In genomic region chr15:101078669-101079323, GRCh38 we compare ENCODE assay signal across 19 cellular contexts.
"Had no signal": no experiment of that assay in that cellular context is flagged by ENCODE, and none has a peak within 500 bp of the region (broad histone marks: within the 10 kb centered on the region; RNA-seq: fewer than 3 reads in every experiment).

No MANE protein-coding gene starts in this region.

- DNase-seq: activated CD4-positive, alpha-beta T cell treated with anti-CD3 and anti-CD28 coated beads, Interleukin-2, amount 10 ng/mL, durations not matched to agents 7 days and 5 days; activated CD8-positive, alpha-beta T cell treated with anti-CD3 and anti-CD28 coated beads, Interleukin-2, amount 10 ng/mL, durations not matched to agents 7 days and 5 days; activated naive CD4-positive, alpha-beta T cell treated with anti-CD3 and anti-CD28 coated beads, Interleukin-2, amount 10 ng/mL, durations not matched to agents 7 days and 5 days; activated naive CD8-positive, alpha-beta T cell treated with anti-CD3 and anti-CD28 coated beads, Interleukin-2, amount 50 U/mL, for 24 hours; activated T-cell treated with anti-CD3 and anti-CD28 coated beads, Interleukin-2, amount 50 U/mL, for 4 hours; gastrocnemius medialis; head of caudate nucleus; left cardiac atrium; mesenchymal stem cell; naive thymus-derived CD4-positive, alpha-beta T cell; stimulated activated naive CD4-positive, alpha-beta T cell treated with Interleukin-2 at 50 U/mL for 16 hours; T-helper 1 cell; T1000; tibial artery; uterus had no signal

- H3K36me3 ChIP-seq: ascending aorta, breast epithelium, gastrocnemius medialis, tibial artery, uterus had no signal

- H3K4me3 ChIP-seq: ascending aorta, breast epithelium, coronary artery, gastrocnemius medialis, tibial artery, uterus had no signal

- H3K9me3 ChIP-seq: ascending aorta, breast epithelium, gastrocnemius medialis, tibial artery, uterus had no signal

- H3K4me1 ChIP-seq: ascending aorta, breast epithelium, gastrocnemius medialis, tibial artery, uterus had no signal

- H3K27ac ChIP-seq: ascending aorta, breast epithelium, coronary artery, gastrocnemius medialis, tibial artery, uterus had no signal

- ATAC-seq: activated CD4-positive, CD25-positive, alpha-beta regulatory T cell treated with anti-CD3 and anti-CD28 coated beads, Interleukin-2, amount 50 U/mL, for 24 hours; activated CD8-positive, alpha-beta T cell treated with anti-CD3 and anti-CD28 coated beads, Interleukin-2, amount 10 ng/mL, durations not matched to agents 7 days and 5 days; activated naive CD8-positive, alpha-beta T cell treated with anti-CD3 and anti-CD28 coated beads, Interleukin-2, amount 50 U/mL, for 24 hours; activated T-cell treated with anti-CD3 and anti-CD28 coated beads, Interleukin-2, amount 50 U/mL, for 4 hours; gastrocnemius medialis; left cardiac atrium; naive thymus-derived CD4-positive, alpha-beta T cell had no signal

- H3K27me3 ChIP-seq: ascending aorta, breast epithelium, gastrocnemius medialis, tibial artery, uterus had no signal
